In genomic region chr2:100980046-100980445, GRCh38 we compare ENCODE assay signal across 23 cellular contexts.
"Had no signal": no experiment of that assay in that cellular context is flagged by ENCODE, and none has a peak within 500 bp of the region (broad histone marks: within the 10 kb centered on the region; RNA-seq: fewer than 3 reads in every experiment).

No MANE protein-coding gene starts in this region.

- H3K27me3 ChIP-seq: colonic mucosa, gastrocnemius medialis, suprapubic skin, tibial artery had no signal

- H3K79me2 ChIP-seq: parathyroid adenoma had no signal

- H2AFZ ChIP-seq: parathyroid adenoma had no signal

- H3K36me3 ChIP-seq: colonic mucosa had no signal

- DNase-seq: caudate nucleus; colonic mucosa; effector CD4-positive, alpha-beta T cell; endodermal cell; gastrocnemius medialis; glutamatergic neuron; kidney; left cardiac atrium; left ventricle myocardium inferior; lower lobe of right lung; midbrain; occipital lobe; psoas muscle; retina; small intestine; stimulated activated CD4-positive, alpha-beta T cell treated with anti-CD3 and anti-CD28 coated beads, Interleukin-12 subunit alpha, Interleukin-12 subunit beta, amount 100 ng/mL, for 4 hours; stimulated activated CD4-positive, alpha-beta T cell treated with anti-CD3 and anti-CD28 coated beads, Interleukin-2, amount 100 ng/mL, for 48 hours; stimulated activated naive CD8-positive, alpha-beta T cell treated with anti-CD3 and anti-CD28 coated beads, Interleukin-15, Interleukin-2, amounts not matched to agents 100 U/mL and 50 U/mL, for 24 hours; tibial artery had no signal

- H3K36me3 Mint-ChIP-seq: memory B cell; natural killer cell treated with Interleukin-12 subunit alpha and Interleukin-12 subunit beta and Interleukin-15 and Interleukin-18, amount 100 ng/mL, for 72 hours had no signal

- H3K27ac Mint-ChIP-seq: endodermal cell; memory B cell; natural killer cell treated with Interleukin-12 subunit alpha and Interleukin-12 subunit beta and Interleukin-15 and Interleukin-18, amount 100 ng/mL, for 72 hours had no signal

- H3K9ac ChIP-seq: parathyroid adenoma had no signal

- H3K27ac ChIP-seq: colonic mucosa, gastrocnemius medialis, left ventricle myocardium inferior, lower lobe of right lung, parathyroid adenoma, psoas muscle, suprapubic skin had no signal

- H3K9me3 Mint-ChIP-seq: endodermal cell; memory B cell; natural killer cell treated with Interleukin-12 subunit alpha and Interleukin-12 subunit beta and Interleukin-15 and Interleukin-18, amount 100 ng/mL, for 72 hours had no signal

- H3K9me3 ChIP-seq: colonic mucosa, gastrocnemius medialis, left ventricle myocardium inferior, lower lobe of right lung, psoas muscle, suprapubic skin, tibial artery had no signal

- H3K4me1 ChIP-seq: colonic mucosa, gastrocnemius medialis, lower lobe of right lung, parathyroid adenoma, psoas muscle, suprapubic skin had no signal

- H3K4me3 Mint-ChIP-seq: endodermal cell; memory B cell; natural killer cell treated with Interleukin-12 subunit alpha and Interleukin-12 subunit beta and Interleukin-15 and Interleukin-18, amount 100 ng/mL, for 72 hours had no signal

- H3K4me3 ChIP-seq: colonic mucosa, gastrocnemius medialis, left ventricle myocardium inferior, lower lobe of right lung, psoas muscle, suprapubic skin, tibial artery had no signal

- ATAC-seq: gastrocnemius medialis; left cardiac atrium; lower lobe of right lung; natural killer cell treated with Interleukin-12 subunit alpha and Interleukin-12 subunit beta and Interleukin-15 and Interleukin-18, amount 100 ng/mL, for 72 hours; psoas muscle; stimulated activated naive CD8-positive, alpha-beta T cell treated with anti-CD3 and anti-CD28 coated beads, Interleukin-15, Interleukin-2, amounts not matched to agents 100 U/mL and 50 U/mL, for 24 hours had no signal
